26 cellular contexts compared by ENCODE assay signal in genomic region chr2:108124733-108125132, GRCh38.
"Had no signal": no experiment of that assay in that cellular context is flagged by ENCODE, and none has a peak within 500 bp of the region (broad histone marks: within the 10 kb centered on the region; RNA-seq: fewer than 3 reads in every experiment).

No MANE protein-coding gene starts in this region.

- DNase-seq: activated CD4-positive, alpha-beta T cell treated with anti-CD3 and anti-CD28 coated beads, Interleukin-2, amount 50 U/mL, for 1 hour; activated CD4-positive, CD25-positive, alpha-beta regulatory T cell treated with anti-CD3 and anti-CD28 coated beads, Interleukin-2, amount 50 U/mL, for 72 hours; activated CD8-positive, alpha-beta T cell treated with anti-CD3 and anti-CD28 coated beads, Interleukin-2, amount 10 ng/mL, durations not matched to agents 7 days and 5 days; activated gamma-delta T cell; activated naive CD4-positive, alpha-beta T cell treated with anti-CD3 and anti-CD28 coated beads, Interleukin-2, amount 50 U/mL, for 16 hours; activated naive CD8-positive, alpha-beta T cell treated with anti-CD3 and anti-CD28 coated beads, Interleukin-2, amount 50 U/mL, for 24 hours; anterior cingulate cortex; body of pancreas; effector memory CD4-positive, alpha-beta T cell; heart left ventricle; islet precursor cell; left cardiac atrium; mesenchymal stem cell; mucosa of descending colon; posterior cingulate gyrus; sigmoid colon; stimulated activated CD4-positive, alpha-beta T cell treated with anti-CD3 and anti-CD28 coated beads, Interleukin-2, amount 100 ng/mL, for 48 hours; stimulated activated naive CD4-positive, alpha-beta T cell treated with Interleukin-2 at 50 U/mL for 16 hours; WERI-Rb-1 had no signal

- H3K4me1 ChIP-seq: body of pancreas, esophagus muscularis mucosa, heart left ventricle, neural progenitor cell, sigmoid colon, vagina had no signal

- H3K27me3 ChIP-seq: body of pancreas, esophagus muscularis mucosa, neural progenitor cell, sigmoid colon, vagina had no signal

- H3K9me3 ChIP-seq: body of pancreas, esophagus muscularis mucosa, heart left ventricle, mucosa of descending colon, sigmoid colon, thoracic aorta, vagina had no signal

- H3K27ac Mint-ChIP-seq: activated CD8-positive, alpha-beta T cell treated with anti-CD3 and anti-CD28 coated beads, Interleukin-2, amount 10 ng/mL, durations not matched to agents 7 days and 5 days; activated naive CD8-positive, alpha-beta T cell treated with anti-CD3 and anti-CD28 coated beads, Interleukin-2, amount 50 U/mL, for 24 hours; activated T-helper 1 cell treated with anti-CD3 and anti-CD28 coated beads, Interleukin-12 subunit alpha, Interleukin-12 subunit beta, Interleukin-2, Interleukin-4 antibody, amounts not matched to agents 30 ng/mL and 10 ng/mL and 1 ng/mL, durations not matched to agents 14 hours and 24 hours and 36 hours; neural progenitor cell; type B pancreatic cell had no signal

- H3K27me3 Mint-ChIP-seq: type B pancreatic cell had no signal

- H3K4me1 Mint-ChIP-seq: activated naive CD8-positive, alpha-beta T cell treated with anti-CD3 and anti-CD28 coated beads, Interleukin-2, amount 50 U/mL, for 24 hours had no signal

- H3K27ac ChIP-seq: body of pancreas, esophagus muscularis mucosa, heart left ventricle, neural progenitor cell, sigmoid colon, thoracic aorta, vagina, WERI-Rb-1 had no signal

- H3K36me3 ChIP-seq: esophagus muscularis mucosa, heart left ventricle, neural progenitor cell, sigmoid colon, thoracic aorta, vagina, WERI-Rb-1 had no signal

- FAIRE-seq: endothelial cell of umbilical vein had no signal

- H3K36me3 Mint-ChIP-seq: neural progenitor cell, type B pancreatic cell had no signal

- H3K4me3 ChIP-seq: body of pancreas, esophagus muscularis mucosa, heart left ventricle, mucosa of descending colon, neural progenitor cell, sigmoid colon, thoracic aorta, vagina had no signal

- ATAC-seq: activated CD8-positive, alpha-beta T cell treated with anti-CD3 and anti-CD28 coated beads, Interleukin-2, amount 10 ng/mL, durations not matched to agents 7 days and 5 days; activated naive CD8-positive, alpha-beta T cell treated with anti-CD3 and anti-CD28 coated beads, Interleukin-2, amount 50 U/mL, for 24 hours; body of pancreas; heart left ventricle; left cardiac atrium; mucosa of descending colon had no signal

- H3K4me3 Mint-ChIP-seq: activated CD8-positive, alpha-beta T cell treated with anti-CD3 and anti-CD28 coated beads, Interleukin-2, amount 10 ng/mL, durations not matched to agents 7 days and 5 days; activated naive CD8-positive, alpha-beta T cell treated with anti-CD3 and anti-CD28 coated beads, Interleukin-2, amount 50 U/mL, for 24 hours; activated T-helper 1 cell treated with anti-CD3 and anti-CD28 coated beads, Interleukin-12 subunit alpha, Interleukin-12 subunit beta, Interleukin-2, Interleukin-4 antibody, amounts not matched to agents 30 ng/mL and 10 ng/mL and 1 ng/mL, durations not matched to agents 14 hours and 24 hours and 36 hours; neural progenitor cell; type B pancreatic cell had no signal

- H3K9me3 Mint-ChIP-seq: activated naive CD8-positive, alpha-beta T cell treated with anti-CD3 and anti-CD28 coated beads, Interleukin-2, amount 50 U/mL, for 24 hours; activated T-helper 1 cell treated with anti-CD3 and anti-CD28 coated beads, Interleukin-12 subunit alpha, Interleukin-12 subunit beta, Interleukin-2, Interleukin-4 antibody, amounts not matched to agents 30 ng/mL and 10 ng/mL and 1 ng/mL, durations not matched to agents 14 hours and 24 hours and 36 hours; neural progenitor cell; type B pancreatic cell had no signal
